In genomic region chr11:68030318-68031135, GRCh38 we compare ENCODE assay signal across 8 cellular contexts. TPM values are rescaled to one million over a fixed set of nuclear protein-coding genes. Genes with fewer than 3 reads are reported as not detected.
DNase-seq lines count a peak whose midpoint lies in the region; ATAC-seq, FAIRE-seq and TF ChIP-seq lines count a peak whose summit lies in the region.

TSS of gene NDUFS8 (plus strand) at chr11:68030681. CDS start at chr11:68032152, 1,471 bp downstream.

- peaks cover 60% of the 10 kb centered on the region for H3K36me3 Mint-ChIP-seq in Calu3 (ENCODE audit: insufficient read depth, unreplicated experiment)

- H3K27ac ChIP-seq in HUES64 (ENCODE audit: low read depth, low read length) (peak within 1 kb of the TSS; percentile 72), OCI-LY1 (ENCODE audit: low read depth, low read length, poor library complexity, severe bottlenecking) (peak within 1 kb of the TSS; percentile 21), mesodermal cell (ENCODE audit: low read depth, low read length, severe bottlenecking) (peak within 1 kb of the TSS; percentile 45)

- ATAC-seq in GM21447 (IDR thresholded peaks at IDR 0.05; ENCODE audit: unreplicated experiment): peak; percentile 93

- no peaks in the 10 kb centered on the region for H3K79me2 ChIP-seq in OCI-LY1 (ENCODE audit: insufficient read depth, low read length)

- intact Hi-C loops in Calu3 (cut with micrococcal nuclease; ENCODE audit: unreplicated experiment): loop anchor here (10.0 kb wide), 1 partner anchor 174 kb away; no protein-coding TSS in a partner anchor

- no peaks in the 10 kb centered on the region for H3K27me3 ChIP-seq in HUES64 (ENCODE audit: insufficient read depth, low read length)
- no peaks in the 10 kb centered on the region for H3K27me3 ChIP-seq in OCI-LY1 (ENCODE audit: insufficient read depth, low read length)

- peak within 1 kb of the TSS; percentile 98 for H3K4me3 Mint-ChIP-seq in Calu3 (ENCODE audit: low read depth, unreplicated experiment)

- no peaks in the 10 kb centered on the region for H3K9me3 ChIP-seq in HUES64 (ENCODE audit: insufficient read depth, low read depth, low read length)
- H3K9me3 ChIP-seq in OCI-LY1 (ENCODE audit: low read length): no peaks in the 10 kb centered on the region
- peaks cover 6% of the 10 kb centered on the region for H3K9me3 ChIP-seq in mesodermal cell (ENCODE audit: control insufficient read depth, low read length)

- WGBS in HUES64: under 1% methylated on average over 56 of the region's 56 CpGs
- 0 to 1% methylated on average over 46 to 48 of the region's 56 CpGs for WGBS in mesodermal cell (ENCODE audit: insufficient coverage in 2 of 2), 2 experiments

- peak within 1 kb of the TSS; percentile 96 for H3K27ac Mint-ChIP-seq in Calu3 (ENCODE audit: unreplicated experiment)

- peak within 1 kb of the TSS; percentile 85 for H3K4me3 ChIP-seq in HUES64 (ENCODE audit: low read length)
- H3K4me3 ChIP-seq in OCI-LY1 (ENCODE audit: low read depth, low read length, poor library complexity, severe bottlenecking): peak within 1 kb of the TSS; percentile 85
- peak within 1 kb of the TSS; percentile 81 for H3K4me3 ChIP-seq in mesodermal cell (ENCODE audit: extremely low read depth, insufficient read depth, low read length, poor library complexity, severe bottlenecking)

- H3K4me1 ChIP-seq in HUES64 (ENCODE audit: insufficient read depth, low read length): peaks cover 9% of the 10 kb centered on the region; the same call in 1 of the 2 replicates
- H3K4me1 ChIP-seq in OCI-LY1 (ENCODE audit: insufficient read depth, low read length, severe bottlenecking): peaks cover 28% of the 10 kb centered on the region
- peaks cover 9% of the 10 kb centered on the region for H3K4me1 ChIP-seq in mesodermal cell (ENCODE audit: control insufficient read depth, insufficient read depth, low read length, poor library complexity, severe bottlenecking)

- H3K36me3 ChIP-seq in HUES64 (ENCODE audit: insufficient read depth, low read length) (peaks cover 32% of the 10 kb centered on the region), OCI-LY1 (ENCODE audit: insufficient read depth, low read length) (peaks cover 24% of the 10 kb centered on the region; the same call in 1 of the 2 replicates), mesodermal cell (ENCODE audit: control insufficient read depth, insufficient read depth, low read length) (peaks cover 36% of the 10 kb centered on the region)

- no peaks in the 10 kb centered on the region for H3K9me2 ChIP-seq in OCI-LY1 (ENCODE audit: low read depth, low read length)

- H3K4me1 Mint-ChIP-seq in Calu3 (ENCODE audit: low read depth, unreplicated experiment): peaks cover 31% of the 10 kb centered on the region

- no peaks in the 10 kb centered on the region for H3F3A ChIP-seq in OCI-LY1 (ENCODE audit: insufficient read depth, low read length)

- H3K4me2 ChIP-seq in OCI-LY1 (ENCODE audit: low read length): peak within 1 kb of the TSS; percentile 94

- H3K9ac ChIP-seq in HUES64 (ENCODE audit: low read depth, low read length) (peak within 1 kb of the TSS; percentile 87), OCI-LY1 (ENCODE audit: low read length) (peak within 1 kb of the TSS; percentile 98)

- FAIRE-seq in endometrium (lab: Jason Lieb, UNC): peak; percentile 99

- no peak for TF ChIP-seq CTCF in Calu3 (IDR thresholded peaks at IDR 0.05; ENCODE audit: unreplicated experiment)
- TF ChIP-seq CTCF in OCI-LY1 (IDR thresholded peaks at IDR 0.05; ENCODE audit: low read length): no peak

- H2AFZ ChIP-seq in OCI-LY1 (ENCODE audit: low read length): no peak within 1 kb of the TSS

- no TSS peak for BruUV-seq in Calu3 (replicated peaks; lab: Mats Ljungman, UMichigan)

- no peaks in the 10 kb centered on the region for H3K27me3 Mint-ChIP-seq in Calu3 (ENCODE audit: unreplicated experiment)

- DNase-seq in Calu3: peak; percentile 93
- peak; percentile 98 for DNase-seq in activated CD8-positive, alpha-beta memory T cell treated with anti-CD3 and anti-CD28 coated beads, Interleukin-2, amount 50 U/mL, for 4 hours
- peak; percentile 92 to 96 for DNase-seq in stimulated activated CD8-positive, alpha-beta memory T cell treated with anti-CD3 and anti-CD28 coated beads, Interleukin-15, amount 100 ng/mL, for 4 hours (ENCODE audit: low read depth in 2 of 2)

- CTCF ChIA-PET in Calu3 (lab: Charles Lee): no interaction called here

- no peaks in the 10 kb centered on the region for H3K9me3 Mint-ChIP-seq in Calu3 (ENCODE audit: low read depth, unreplicated experiment)

- no peaks in the 10 kb centered on the region for H4K20me1 ChIP-seq in OCI-LY1 (ENCODE audit: insufficient read depth, low read length)

RNA-seq across cellular contexts. Expression of gene NDUFS8, which starts in this region (rescaled TPM):
- 163 and 166 TPM in 2 replicates for total RNA-seq in Calu3 (2022)
- 122 TPM for polyA plus RNA-seq in HUES64 (2013, experiment 1 of 2)
- 128 TPM for polyA plus RNA-seq in HUES64 (2013, experiment 2 of 2)
- 152 TPM for polyA plus RNA-seq in mesodermal cell (2013, experiment 1 of 2)
- 130 TPM for polyA plus RNA-seq in mesodermal cell (2013, experiment 2 of 2)

Comparison
In these comparisons a context has a peak if more than half of its experiments do, and no peak if none do; other contexts are left out.
1. Peak in every context shown above with its lines: DNase-seq, ATAC-seq, H3K4me3 ChIP-seq and H3K27ac ChIP-seq.
2. H3K27ac ChIP-seq: peak in every context shown above with its lines; median percentile 72 in HUES64; 45 in mesodermal cell; 21 in OCI-LY1.